Comparison of ENCODE assay signal across 10 cellular contexts in genomic region chr20:45355209-45355608, GRCh38. TPM values are rescaled to one million over a fixed set of nuclear protein-coding genes. Genes with fewer than 3 reads are reported as not detected.
DNase-seq lines count a peak whose midpoint lies in the region; ATAC-seq and TF ChIP-seq lines count a peak whose summit lies in the region.
"Had no signal": no experiment of that assay in that cellular context is flagged by ENCODE, and none has a peak within 500 bp of the region (broad histone marks: within the 10 kb centered on the region; RNA-seq: fewer than 3 reads in every experiment).

No MANE protein-coding gene starts in this region.

- peak overlapping the region; percentile 49 for H3K9ac ChIP-seq in adipocyte (ENCODE audit: low read length)

- DNase-seq in AG20443 (ENCODE audit: low spot score) (peak; percentile 57), HS-5 (ENCODE audit: low read depth) (peak; percentile 58), adipocyte (ENCODE audit: low read depth) (peak; percentile 77), left colon (no peak), Kasumi-1 (lab: John Stamatoyannopoulos, UW) (no peak), dorsolateral prefrontal cortex (no peak)
- DNase-seq: upper lobe of left lung had no signal

- no peaks in the 10 kb centered on the region for H3K36me3 ChIP-seq in adipocyte (ENCODE audit: control insufficient read depth, insufficient read depth, low read length, severe bottlenecking)
- H3K36me3 ChIP-seq: upper lobe of left lung had no signal

- intact Hi-C loops in left colon (cut with DNase I, micrococcal nuclease) = no loop called here
- intact Hi-C loops in dorsolateral prefrontal cortex (cut with DNase I) = loop anchor here in 1 of 2 donors (5.0 kb wide), 1 partner anchor 33 kb away; no protein-coding TSS in a partner anchor

- H3K27me3 ChIP-seq in adipocyte (replicated peaks; ENCODE audit: control insufficient read depth, insufficient read depth, low read length) (no peaks in the 10 kb centered on the region), dorsolateral prefrontal cortex (no peaks in the 10 kb centered on the region)
- H3K27me3 ChIP-seq: upper lobe of left lung had no signal

- no peak for TF ChIP-seq CTCF in dorsolateral prefrontal cortex (IDR thresholded peaks at IDR 0.05 in 54 of 56, conservative IDR thresholded peaks at IDR 0.05 in 2 of 56; ENCODE audit: low read depth in 1 of 56, partially characterized antibody in 56 of 56)

- H3K9me3 ChIP-seq in adipocyte (ENCODE audit: control insufficient read depth, low read length) = no peaks in the 10 kb centered on the region
- H3K9me3 ChIP-seq: upper lobe of left lung had no signal

- H3K4me3 ChIP-seq in adipocyte (ENCODE audit: low read length) (peak overlapping the region; percentile 64), dorsolateral prefrontal cortex (no peak overlapping the region)
- H3K4me3 ChIP-seq: upper lobe of left lung had no signal

- H3K4me1 ChIP-seq in adipocyte (ENCODE audit: control insufficient read depth, insufficient read depth, low read length) = peaks cover 46% of the 10 kb centered on the region

- peak overlapping the region in 5 of 59 donors; percentile 2 to 42 (median 9) for H3K27ac ChIP-seq in dorsolateral prefrontal cortex
- H3K27ac ChIP-seq: upper lobe of left lung had no signal

- ATAC-seq in left colon (peak; percentile 28), HG03108 (IDR thresholded peaks at IDR 0.05; ENCODE audit: unreplicated experiment) (no peak), HG02763 (IDR thresholded peaks at IDR 0.05; ENCODE audit: unreplicated experiment) (no peak)
- ATAC-seq: Panc1 had no signal

RNA-seq across cellular contexts. Expression of gene SDC4, which starts 7.0 kb away (rescaled TPM):
- total RNA-seq in left colon (100 to 1,000 TPM in 1 of 2 donors, 10 to 100 TPM in 1; 85.4 to 144 TPM), dorsolateral prefrontal cortex (100 to 1,000 TPM in 16 of 120 experiments, 10 to 100 TPM in 104; 20.8 to 232 (median 66.2) TPM)

RNA-seq across cellular contexts. Expression of gene SYS1, which starts 7.7 kb away (rescaled TPM):
- 10 to 100 TPM; 25.2 to 32.4 TPM for total RNA-seq in left colon
- 10 to 100 TPM; 19.5 to 49.7 (median 29.3) TPM for total RNA-seq in dorsolateral prefrontal cortex

RNA-seq across cellular contexts. Expression of gene TP53TG5, which starts 22.9 kb away (rescaled TPM):
- total RNA-seq in left colon (under 1 TPM; 0.59 to 0.85 TPM), dorsolateral prefrontal cortex (10 to 100 TPM in 83 of 120 experiments, 1 to 10 TPM in 37; 1.0 to 82.8 (median 15.3) TPM)
- total RNA-seq: upper lobe of left lung had no signal

RNA-seq across cellular contexts. Expression of gene MATN4, which starts 47.1 kb away (rescaled TPM):
- total RNA-seq in left colon (not detected), dorsolateral prefrontal cortex (under 1 TPM in 24 of 120 experiments, not detected in 96; 0.19 to 0.68 (median 0.29) TPM)

RNA-seq across cellular contexts. Expression of gene RBPJL, which starts 48.6 kb away (rescaled TPM):
- not detected for total RNA-seq in left colon
- under 1 TPM in 13 of 120 experiments, not detected in 107; 0.25 to 0.87 (median 0.33) TPM for total RNA-seq in dorsolateral prefrontal cortex

Comparison
In these comparisons a context has a peak if more than half of its experiments do, and no peak if none do; other contexts are left out.
1. DNase-seq: peak in AG20443 (single experiment), HS-5 (single experiment) and adipocyte (single experiment); none in left colon (0 of 2), Kasumi-1 (0 of 2) and dorsolateral prefrontal cortex (0 of 10).